ENCODE assay signal across 8 cellular contexts in genomic region chr2:190996338-190996946, GRCh38. TPM values are rescaled to one million over a fixed set of nuclear protein-coding genes. Genes with fewer than 3 reads are reported as not detected.
DNase-seq lines count a peak whose midpoint lies in the region; ATAC-seq, FAIRE-seq and TF ChIP-seq lines count a peak whose summit lies in the region.

No MANE protein-coding gene starts in this region.

- 97% methylated on average over 5 of the region's 5 CpGs for WGBS in GM12878 (ENCODE audit: insufficient coverage, insufficient replicate concordance, low lambda C conversion rate, missing lambda C conversion rate)
- WGBS in lower leg skin, 2 donors = 95 to 97% methylated on average over 5 of the region's 5 CpGs

- POLR2A ChIA-PET in GM12878 (lab: Charles Lee) = interaction anchor here (1.2 kb wide), 1 partner anchor 16 kb away, joined by 3 read pairs; no protein-coding TSS in a partner anchor

- peak; percentile 26 to 53 (median 52); a peak in 5 of 6 replicates for TF ChIP-seq CTCF in GM12878 (IDR thresholded peaks at IDR 0.05 in 2 of 3, conservative IDR thresholded peaks at IDR 0.05 in 1 of 3; ENCODE audit: control insufficient read depth in 2 of 3, extremely low read depth in 1 of 3, insufficient read depth in 1 of 3, low read depth in 3 of 3, low read length in 3 of 3)
- peak; percentile 87 for TF ChIP-seq CTCF in kidney epithelial cell (IDR thresholded peaks at IDR 0.05; ENCODE audit: insufficient read depth, low read length, poor library complexity, severe bottlenecking)
- TF ChIP-seq CTCF in lower leg skin (IDR thresholded peaks at IDR 0.05) = no peak

- H3K27me3 ChIP-seq in CD4-positive, CD25-positive, alpha-beta regulatory T cell (ENCODE audit: control insufficient read depth, insufficient read depth, low read length) = no peaks in the 10 kb centered on the region
- H3K27me3 ChIP-seq in GM12878 (replicated peaks in 1 of 2; ENCODE audit: control insufficient read depth in 2 of 2, insufficient read depth in 2 of 2, low read length in 1 of 2) (no peaks in the 10 kb centered on the region), kidney epithelial cell (ENCODE audit: control insufficient read depth, insufficient read depth, low read length) (no peaks in the 10 kb centered on the region)

- DNase-seq in CD4-positive, CD25-positive, alpha-beta regulatory T cell = peak; percentile 19 to 63 (median 44)
- DNase-seq in NCI-H460 (ENCODE audit: extremely low read depth, low read depth) = peak; percentile 49
- no peak for DNase-seq in GM12878 (ENCODE audit: low read depth, low spot score)
- no peak for DNase-seq in kidney epithelial cell (ENCODE audit: low read depth)
- no peak for DNase-seq in lower leg skin (ENCODE audit: low spot score in 2 of 2)
- DNase-seq in pons (ENCODE audit: low spot score) = no peak
- DNase-seq in H54 (ENCODE audit: insufficient read length, low spot score) = no peak

- ATAC-seq in CD4-positive, CD25-positive, alpha-beta regulatory T cell (ENCODE audit: low read depth in 2 of 2) = peak; percentile 64 to 68
- ATAC-seq in GM18502 (IDR thresholded peaks at IDR 0.05; ENCODE audit: poor library complexity, unreplicated experiment) (peak; percentile 63), GM12878 (peak; percentile 73)

- no peaks in the 10 kb centered on the region for H3K9me3 Mint-ChIP-seq in CD4-positive, CD25-positive, alpha-beta regulatory T cell

- no peak for FAIRE-seq in GM12878 (lab: Jason Lieb, UNC)
- FAIRE-seq in H54 (lab: Jason Lieb, UNC) = no peak

- H3K36me3 ChIP-seq in CD4-positive, CD25-positive, alpha-beta regulatory T cell (ENCODE audit: control insufficient read depth, insufficient read depth, low read length) = peaks cover 95% of the 10 kb centered on the region
- H3K36me3 ChIP-seq in GM12878 (ENCODE audit: control insufficient read depth in 2 of 2, insufficient read depth in 2 of 2, low read length in 1 of 2) = peaks cover 45 to 75% of the 10 kb centered on the region in 2 experiments
- H3K36me3 ChIP-seq in kidney epithelial cell (ENCODE audit: control insufficient read depth, insufficient read depth, low read length) = peaks cover 4% of the 10 kb centered on the region

- TF ChIP-seq RAD21 in GM12878 (IDR thresholded peaks at IDR 0.05; ENCODE audit: insufficient read depth, low read depth, low read length) = peak; percentile 6; the same call in 1 of the 2 replicates

- TF ChIP-seq POLR2A in GM12878 (IDR thresholded peaks at IDR 0.05; ENCODE audit: low read depth, low read length) = no peak
- TF ChIP-seq POLR2A in lower leg skin (IDR thresholded peaks at IDR 0.05) = no peak
- TF ChIP-seq POLR2A in H54 (IDR thresholded peaks at IDR 0.05; ENCODE audit: low read depth, low read length) = no peak

- peaks cover 16% of the 10 kb centered on the region for H4K20me1 ChIP-seq in GM12878 (ENCODE audit: control insufficient read depth, insufficient read depth)

- intact Hi-C loops in GM12878 (cut with micrococcal nuclease; ENCODE audit: unreplicated experiment) = no loop called here
- intact Hi-C loops in lower leg skin (cut with DNase I; ENCODE audit: low total_unique reads) = no loop called here

- no peaks in the 10 kb centered on the region for H3K4me1 ChIP-seq in CD4-positive, CD25-positive, alpha-beta regulatory T cell (ENCODE audit: control insufficient read depth, insufficient read depth, low read length, poor library complexity, severe bottlenecking)
- peaks cover 2% of the 10 kb centered on the region; the same call in 1 of the 2 replicates for H3K4me1 ChIP-seq in GM12878 (ENCODE audit: control insufficient read depth, insufficient read depth, low read length)

- no TSS peak for BruUV-seq in GM12878 (replicated peaks; lab: Mats Ljungman, UMichigan)

- CTCF ChIA-PET in GM12878 (lab: Yijun Ruan, JAX) = interaction anchor here (0.8 to 0.9 kb wide), 2 partner anchors 22 to 26 kb away, joined by 3 read pairs; no protein-coding TSS in a partner anchor

- no peaks in the 10 kb centered on the region for H3K9me3 ChIP-seq in CD4-positive, CD25-positive, alpha-beta regulatory T cell (ENCODE audit: control insufficient read depth in 2 of 2, low read length in 2 of 2)
- peaks cover 3% of the 10 kb centered on the region; the same call in 2 of the 3 replicates for H3K9me3 ChIP-seq in GM12878 (replicated peaks; ENCODE audit: control insufficient read depth, insufficient read depth, low read length)

- H3K79me2 ChIP-seq in GM12878 (ENCODE audit: control insufficient read depth, insufficient read depth, low read length) = peaks cover 12% of the 10 kb centered on the region

- H3K36me3 Mint-ChIP-seq in CD4-positive, CD25-positive, alpha-beta regulatory T cell = peaks cover 76% of the 10 kb centered on the region

- SMC1A ChIA-PET in GM12878 (lab: Charles Lee; ENCODE audit: uncharacterized antibody, unreplicated experiment) = interaction anchor here (0.8 to 1.2 kb wide), 4 partner anchors 9 to 36 kb away, joined by 3 to 4 read pairs (median 3); no protein-coding TSS in a partner anchor

- peaks cover 15 to 62% (median 45%) of the 10 kb centered on the region in 4 donors for H3K4me1 Mint-ChIP-seq in CD4-positive, CD25-positive, alpha-beta regulatory T cell

- H3K4me3 Mint-ChIP-seq in CD4-positive, CD25-positive, alpha-beta regulatory T cell = no peak overlapping the region

- H3K4me3 ChIP-seq in CD4-positive, CD25-positive, alpha-beta regulatory T cell (ENCODE audit: low read depth, low read length) = no peak overlapping the region
- H3K4me3 ChIP-seq in GM12878 = no peak overlapping the region
- H3K4me3 ChIP-seq in kidney epithelial cell (ENCODE audit: low read depth, low read length) = no peak overlapping the region
- H3K4me3 ChIP-seq in lower leg skin (ENCODE audit: low read depth, poor library complexity, severe bottlenecking) = no peak overlapping the region

- peak overlapping the region; percentile 53 for H3K27ac ChIP-seq in CD4-positive, CD25-positive, alpha-beta regulatory T cell (ENCODE audit: insufficient read depth, low read length, poor library complexity, severe bottlenecking)
- H3K27ac ChIP-seq in GM12878 (ENCODE audit: control insufficient read depth, insufficient read depth) = no peak overlapping the region

- no peak overlapping the region for H2AFZ ChIP-seq in GM12878 (ENCODE audit: control insufficient read depth, low read depth, low read length)

- no peak overlapping the region for H3K4me2 ChIP-seq in GM12878 (ENCODE audit: control insufficient read depth, insufficient read depth)

- H3K27me3 Mint-ChIP-seq in CD4-positive, CD25-positive, alpha-beta regulatory T cell = no peaks in the 10 kb centered on the region

- no peak for TF ChIP-seq EP300 in GM12878 (IDR thresholded peaks at IDR 0.05; ENCODE audit: borderline replicate concordance in 1 of 2, control insufficient read depth in 1 of 2, low read depth in 2 of 2, low read length in 2 of 2)

- H3K9ac ChIP-seq in GM12878 (ENCODE audit: control insufficient read depth, insufficient read depth, low read length) = no peak overlapping the region

- RAD21 ChIA-PET in GM12878 (lab: Charles Lee; ENCODE audit: unreplicated experiment) = no interaction called here

- H3K27ac Mint-ChIP-seq in CD4-positive, CD25-positive, alpha-beta regulatory T cell = peak overlapping the region; percentile 75 to 96 (median 82)

- in situ Hi-C loops in GM12878 (cut with MboI) = no loop called here

TF ChIP-seq in GM12878, 131 proteins besides CTCF, POLR2A, EP300 and RAD21 (continues in another document):
- TF ChIP-seq NFIC (IDR thresholded peaks at IDR 0.05; ENCODE audit: low read depth, low read length) = no peak
- no peak for TF ChIP-seq BRCA1 (IDR thresholded peaks at IDR 0.05; ENCODE audit: low read depth, low read length)
- no peak for TF ChIP-seq POU2F2 (IDR thresholded peaks at IDR 0.05; ENCODE audit: borderline replicate concordance, low read depth, low read length)
- TF ChIP-seq NR2F1 (conservative IDR thresholded peaks at IDR 0.05) = no peak
- no peak for TF ChIP-seq CHD1 (IDR thresholded peaks at IDR 0.05; ENCODE audit: low read depth, low read length)
- TF ChIP-seq ZBED1 (IDR thresholded peaks at IDR 0.05; ENCODE audit: borderline replicate concordance) = no peak
- TF ChIP-seq GATAD2B (conservative IDR thresholded peaks at IDR 0.05; ENCODE audit: low read depth) = no peak
- no peak for TF ChIP-seq SIN3A (IDR thresholded peaks at IDR 0.05; ENCODE audit: low read depth, low read length)
- TF ChIP-seq RAD51 (IDR thresholded peaks at IDR 0.05) = no peak
- TF ChIP-seq CREM (IDR thresholded peaks at IDR 0.05; ENCODE audit: low read depth) = no peak
- no peak for TF ChIP-seq BCL11A (IDR thresholded peaks at IDR 0.05; ENCODE audit: low read depth, low read length)

RNA-seq across cellular contexts. Expression of gene STAT1, which starts 17.5 kb away (rescaled TPM):
- 262 TPM for total RNA-seq in CD4-positive, CD25-positive, alpha-beta regulatory T cell
- polyA plus RNA-seq in CD4-positive, CD25-positive, alpha-beta regulatory T cell = 100 to 1,000 TPM; 198 to 331 (median 274) TPM
- total RNA-seq in NCI-H460 (2014; rRNA removed; shearing (Covaris generic)) = 55.2 and 62.3 TPM in 2 replicates
- polyA plus RNA-seq in NCI-H460 (2014; cell fraction: nucleus; rRNA removed) = 48.7 and 108 TPM in 2 replicates
- 234 and 236 TPM in 2 replicates for total RNA-seq in GM12878 (2013; cell fraction: nucleolus; rRNA removed)
- total RNA-seq in GM12878 (2014; rRNA removed) = 266 and 304 TPM in 2 replicates
- total RNA-seq in GM12878 (2014; rRNA removed; fragmentation: Illumina TruSeq; extraction: Trizol) = 249 and 277 TPM in 2 replicates
- 309 and 336 TPM in 2 replicates for total RNA-seq in GM12878 (2021)
- 185 TPM for polyA plus RNA-seq in GM12878 (2011; ENCODE audit: low read depth)
- polyA plus RNA-seq in GM12878 (2011; rRNA removed) = 398 and 422 TPM in 2 replicates
- polyA plus RNA-seq in GM12878 (2011; cell fraction: cytosol; rRNA removed) = 272 and 306 TPM in 2 replicates
- 395 and 414 TPM in 2 replicates for polyA plus RNA-seq in GM12878 (2011; cell fraction: nucleus; rRNA removed)
- polyA plus RNA-seq in GM12878 (2012) = 237 and 268 TPM in 2 replicates
- polyA plus RNA-seq in GM12878 (2014; fragmentation: Illumina TruSeq; extraction: Trizol) = 337 and 410 TPM in 2 replicates
- polyA plus RNA-seq in GM12878 (2014; fragmentation: Nextera tagmentation; extraction: Ambion mirVana) = 100 to 1,000 TPM in 1 of 2 experiments, 10 to 100 TPM in 1; 81.8 to 102 TPM
- polyA plus RNA-seq in GM12878 (2014; rRNA removed) = 243 and 305 TPM in 2 replicates
- polyA plus RNA-seq in GM12878 (2016; fragmentation: Nextera tagmentation; extraction: Ambion mirVana) = 100 to 1,000 TPM; 318 to 326 TPM
- 452 and 493 TPM in 2 replicates for polyA minus RNA-seq in GM12878 (2011; rRNA and poly(A)+ RNA removed)
- 179 and 200 TPM in 2 replicates for polyA minus RNA-seq in GM12878 (2011; cell fraction: cytosol; rRNA and poly(A)+ RNA removed)
- polyA minus RNA-seq in GM12878 (2011; cell fraction: nucleus; rRNA and poly(A)+ RNA removed) = 391 and 520 TPM in 2 replicates
- 63.6 and 66.3 TPM in 2 replicates for total RNA-seq in kidney epithelial cell
- 10 to 100 TPM; 37.5 to 55.6 (median 45.5) TPM for total RNA-seq in lower leg skin

Comparison
In these comparisons a context has a peak if more than half of its experiments do, and no peak if none do; other contexts are left out.
1. DNase-seq: peak in CD4-positive, CD25-positive, alpha-beta regulatory T cell (3 of 3) and NCI-H460 (single experiment); none in GM12878 (single experiment), kidney epithelial cell (single experiment), lower leg skin (0 of 2), pons (single experiment) and H54 (single experiment).
2. CTCF ChIP-seq: peak in GM12878 (3 of 3) and kidney epithelial cell (single experiment); none in lower leg skin (0 of 3).
3. Peak in every context shown above with its lines, with median percentiles within 50 percentile points of each other: ATAC-seq.